11 cellular contexts compared by ENCODE assay signal in genomic region chr10:10830316-10831061, GRCh38.
A peak's percentile ranks its signal among the peaks of the same experiment; 100 is the strongest.
DNase-seq lines count a peak whose midpoint lies in the region; ATAC-seq, FAIRE-seq and TF ChIP-seq lines count a peak whose summit lies in the region.
"Had no signal": no experiment of that assay in that cellular context is flagged by ENCODE, and none has a peak within 500 bp of the region (broad histone marks: within the 10 kb centered on the region; RNA-seq: fewer than 3 reads in every experiment).

No MANE protein-coding gene starts in this region.

- intact Hi-C loops in kidney (cut with DNase I) = no loop called here

- TF ChIP-seq CTCF in AG10803 (conservative IDR thresholded peaks at IDR 0.05; ENCODE audit: low read length) = no peak
- no peak for TF ChIP-seq CTCF in foreskin keratinocyte (conservative IDR thresholded peaks at IDR 0.05)
- TF ChIP-seq CTCF in kidney (IDR thresholded peaks at IDR 0.05; ENCODE audit: borderline replicate concordance, extremely low read depth, insufficient read depth) = no peak

- no peaks in the 10 kb centered on the region for H3K27me3 ChIP-seq in foreskin keratinocyte

- H3K9me3 ChIP-seq in kidney (ENCODE audit: control insufficient read depth in 1 of 2, low read length in 2 of 2) = no peaks in the 10 kb centered on the region

- H3K4me1 ChIP-seq in foreskin keratinocyte (peaks cover 9% of the 10 kb centered on the region), kidney (ENCODE audit: control insufficient read depth in 1 of 2, insufficient read depth in 1 of 2, low read depth in 1 of 2, low read length in 2 of 2) (no peaks in the 10 kb centered on the region)

- 39 to 67% (median 50%) methylated on average over 5 of the region's 5 CpGs for WGBS in adipose tissue, 3 donors

- no peak for FAIRE-seq in kidney (lab: Jason Lieb, UNC)

- H3K27ac ChIP-seq in adipose tissue (ENCODE audit: low read depth, low read length) (peak overlapping the region; percentile 1), foreskin keratinocyte (peak overlapping the region; percentile 91), kidney (ENCODE audit: low read depth in 2 of 2, low read length in 2 of 2) (no peak overlapping the region)

- no peaks in the 10 kb centered on the region for H3K36me3 ChIP-seq in kidney (ENCODE audit: control insufficient read depth in 1 of 2, insufficient read depth in 2 of 2, low read length in 2 of 2)

- peak; percentile 96 for DNase-seq in AG10803 (ENCODE audit: low read depth)
- peak; percentile 83 to 92 for DNase-seq in foreskin keratinocyte
- peak; percentile 89 for DNase-seq in pulmonary artery endothelial cell (ENCODE audit: low read depth, low spot score)
- no peak for DNase-seq in kidney
- no peak for DNase-seq in epidermal melanocyte (ENCODE audit: insufficient read length, low spot score)
- DNase-seq in stimulated activated CD4-positive, alpha-beta T cell treated with anti-CD3 and anti-CD28 coated beads, Interleukin-2, amount 100 ng/mL, for 48 hours = no peak
- DNase-seq: C1 segment of cervical spinal cord; effector memory CD4-positive, alpha-beta T cell; GOT3 had no signal

- no peak overlapping the region for H3K4me3 ChIP-seq in AG10803 (ENCODE audit: low read length)
- H3K4me3 ChIP-seq in kidney (ENCODE audit: low read length in 2 of 2) = no peak overlapping the region

- peak; percentile 90 for ATAC-seq in foreskin keratinocyte
- ATAC-seq in HG03565 (IDR thresholded peaks at IDR 0.05; ENCODE audit: unreplicated experiment) = no peak

- no peak overlapping the region for H3K9ac ChIP-seq in kidney (ENCODE audit: low read length in 2 of 2)

Comparison
In these comparisons a context has a peak if more than half of its experiments do, and no peak if none do; other contexts are left out.
1. DNase-seq: peak in AG10803 (single experiment), foreskin keratinocyte (2 of 2) and pulmonary artery endothelial cell (single experiment); none in kidney (single experiment), epidermal melanocyte (single experiment) and stimulated activated CD4-positive, alpha-beta T cell treated with anti-CD3 and anti-CD28 coated beads, Interleukin-2, amount 100 ng/mL, for 48 hours (0 of 2).
2. H3K27ac ChIP-seq: peak in adipose tissue (single experiment) and foreskin keratinocyte (single experiment); none in kidney (0 of 2).